In the genomic region with DNA sequence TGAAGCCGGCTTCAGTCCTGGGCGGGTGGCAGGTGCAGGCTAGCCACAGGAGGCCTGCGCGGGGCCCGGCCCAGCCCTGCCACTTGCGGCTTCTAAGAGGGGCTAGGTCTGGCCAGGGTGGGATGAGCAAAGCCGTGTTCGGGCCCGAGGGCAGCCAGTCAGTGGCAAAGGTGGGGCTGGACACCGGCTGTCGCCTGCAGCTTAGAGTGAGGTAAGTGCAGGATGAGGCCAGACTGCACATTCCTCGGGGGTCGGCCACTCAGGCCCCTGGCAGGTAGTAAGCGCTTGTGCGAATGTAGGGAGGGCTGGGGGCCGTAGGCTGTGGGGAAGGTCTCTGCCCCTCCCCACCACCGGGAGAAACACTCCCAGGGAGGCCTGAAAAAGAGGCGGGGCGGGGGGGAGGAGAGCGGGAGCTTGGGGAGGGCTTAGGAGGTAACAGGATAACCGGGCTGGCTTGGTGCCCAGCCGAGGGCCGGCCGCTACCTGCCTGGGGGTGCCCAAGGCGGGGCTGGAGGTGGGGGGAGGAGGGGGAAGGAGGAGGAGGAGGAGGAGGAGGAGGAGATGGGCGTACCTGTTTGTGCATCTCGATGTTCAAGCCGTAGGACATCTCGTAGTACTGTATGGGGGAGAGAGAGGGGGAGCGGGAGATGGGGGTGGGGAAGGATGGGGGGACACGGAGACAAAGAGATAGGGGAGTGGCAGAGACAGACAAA, we compare ENCODE assay signal across 10 cellular contexts. TPM values are rescaled to one million over a fixed set of nuclear protein-coding genes. Genes with fewer than 3 reads are reported as not detected.
DNase-seq lines count a peak whose midpoint lies in the region; ATAC-seq and TF ChIP-seq lines count a peak whose summit lies in the region.
"Had no signal": no experiment of that assay in that cellular context is flagged by ENCODE, and none has a peak within 500 bp of the region (broad histone marks: within the 10 kb centered on the region; RNA-seq: fewer than 3 reads in every experiment).

No MANE protein-coding gene starts in this region.

- CTCF ChIA-PET in PC-9 (lab: Charles Lee), result no interaction called here
- CTCF ChIA-PET in CD4-positive, alpha-beta memory T cell (lab: Charles Lee; ENCODE audit: partially characterized antibody), result no interaction called here

- no peaks in the 10 kb centered on the region for H3K36me3 ChIP-seq in PC-9 (ENCODE audit: low read depth)
- peaks cover 67% of the 10 kb centered on the region for H3K36me3 ChIP-seq in upper lobe of right lung
- peaks cover 58% of the 10 kb centered on the region for H3K36me3 ChIP-seq in CD4-positive, alpha-beta memory T cell (ENCODE audit: insufficient read depth, low read length)

- H4K20me1 ChIP-seq in PC-9 (ENCODE audit: insufficient read depth), result no peaks in the 10 kb centered on the region; the same call in 1 of the 2 replicates

- no peaks in the 10 kb centered on the region for H3K9me3 Mint-ChIP-seq in CD4-positive, alpha-beta memory T cell
- H3K9me3 Mint-ChIP-seq: naive B cell had no signal

- no peaks in the 10 kb centered on the region for H3K27me3 Mint-ChIP-seq in CD4-positive, alpha-beta memory T cell
- H3K27me3 Mint-ChIP-seq: naive B cell had no signal

- no peak for TF ChIP-seq CTCF in PC-9 (conservative IDR thresholded peaks at IDR 0.05)
- TF ChIP-seq CTCF in upper lobe of right lung (IDR thresholded peaks at IDR 0.05), result no peak

- H2AFZ ChIP-seq in PC-9, result no peak overlapping the region

- peak; percentile 91 for DNase-seq in DMS 273 (lab: John Stamatoyannopoulos, UW; ENCODE audit: unreplicated experiment)
- DNase-seq in DMS 273 treated with DMSO at 0.1 percent for 48 hours (lab: John Stamatoyannopoulos, UW), result no peak
- peak; percentile 65 to 83 for DNase-seq in PC-9
- peak; percentile 88 for DNase-seq in kidney tubule cell (ENCODE audit: low spot score)
- peak; percentile 82 for DNase-seq in upper lobe of right lung
- no peak for DNase-seq in SIG-M5 (lab: John Stamatoyannopoulos, UW)
- no peak for DNase-seq in CD4-positive, alpha-beta memory T cell
- DNase-seq: 8988T, naive B cell had no signal

- H3K9me3 ChIP-seq in PC-9 (ENCODE audit: insufficient read depth, low read depth) (no peaks in the 10 kb centered on the region), upper lobe of right lung (no peaks in the 10 kb centered on the region)
- H3K9me3 ChIP-seq in CD4-positive, alpha-beta memory T cell (ENCODE audit: control insufficient read depth in 1 of 2, low read length in 2 of 2), result no peaks in the 10 kb centered on the region

- H3K79me2 ChIP-seq in PC-9 (ENCODE audit: low read depth), result no peaks in the 10 kb centered on the region

- POLR2A ChIA-PET in PC-9 (lab: Charles Lee; ENCODE audit: unreplicated experiment), result no interaction called here
- POLR2A ChIA-PET in CD4-positive, alpha-beta memory T cell (lab: Charles Lee; ENCODE audit: partially characterized antibody), result interaction anchor here (0.6 to 16.1 kb wide), 2 partner anchors 15 to 28 kb away, joined by 3 to 555 read pairs; no protein-coding TSS in a partner anchor

- peaks cover 21 to 53% (median 38%) of the 10 kb centered on the region in 4 donors for H3K4me1 Mint-ChIP-seq in CD4-positive, alpha-beta memory T cell

- no peaks in the 10 kb centered on the region for H3K9me2 ChIP-seq in PC-9 (ENCODE audit: insufficient read depth)

- H3K27ac ChIP-seq in PC-9 (peak overlapping the region; percentile 73), upper lobe of right lung (no peak overlapping the region)
- H3K27ac ChIP-seq in CD4-positive, alpha-beta memory T cell (ENCODE audit: low read depth, low read length), result no peak overlapping the region

- intact Hi-C loops in PC-9 (cut with micrococcal nuclease; ENCODE audit: unreplicated experiment) (no loop called here), upper lobe of right lung (cut with DNase I) (no loop called here)
- intact Hi-C loops in CD4-positive, alpha-beta memory T cell (cut with micrococcal nuclease), result no loop called here

- peak overlapping the region; percentile 65 for H3K4me2 ChIP-seq in PC-9

- H3K4me1 ChIP-seq in PC-9 (replicated peaks; ENCODE audit: insufficient read depth) (peaks cover 18% of the 10 kb centered on the region), upper lobe of right lung (peaks cover 34% of the 10 kb centered on the region)
- peaks cover 60% of the 10 kb centered on the region for H3K4me1 ChIP-seq in CD4-positive, alpha-beta memory T cell (ENCODE audit: insufficient read depth, low read length)

- peaks cover 30% of the 10 kb centered on the region; the same call in 1 of the 2 replicates for H3F3A ChIP-seq in PC-9 (ENCODE audit: insufficient read depth, low read depth)

- H3K4me3 ChIP-seq in PC-9 (peak overlapping the region; percentile 38), upper lobe of right lung (no peak overlapping the region)
- no peak overlapping the region for H3K4me3 ChIP-seq in CD4-positive, alpha-beta memory T cell (ENCODE audit: low read length in 2 of 2)

- H3K27me3 ChIP-seq in PC-9 (ENCODE audit: insufficient read depth, low read depth) (no peaks in the 10 kb centered on the region), upper lobe of right lung (no peaks in the 10 kb centered on the region)
- H3K27me3 ChIP-seq in CD4-positive, alpha-beta memory T cell (ENCODE audit: insufficient read depth, low read length), result no peaks in the 10 kb centered on the region

- peak; percentile 29 for ATAC-seq in upper lobe of right lung
- ATAC-seq in HG03108 (IDR thresholded peaks at IDR 0.05; ENCODE audit: unreplicated experiment), result no peak

- H3K4me3 Mint-ChIP-seq in CD4-positive, alpha-beta memory T cell, result no peak overlapping the region

- peaks cover 43 to 56% of the 10 kb centered on the region in 2 donors for H3K36me3 Mint-ChIP-seq in CD4-positive, alpha-beta memory T cell

- BruUV-seq in PC-9 (replicated peaks; lab: Mats Ljungman, UMichigan), result no TSS peak

- H3K27ac Mint-ChIP-seq in CD4-positive, alpha-beta memory T cell, result peak overlapping the region in 1 of 7 donors; percentile 53

RNA-seq across cellular contexts. Expression of a gene that starts 6.4 kb away (rescaled TPM):
- 210 and 217 TPM in 2 replicates for total RNA-seq in PC-9 (2021)
- total RNA-seq in upper lobe of right lung, result 458 TPM
- total RNA-seq in CD4-positive, alpha-beta memory T cell, result 100 to 1,000 TPM; 876 to 900 TPM
- polyA plus RNA-seq in CD4-positive, alpha-beta memory T cell, result 100 to 1,000 TPM; 572 to 943 TPM

RNA-seq across cellular contexts. Expression of a gene that starts 26.8 kb away (rescaled TPM):
- 13.7 and 21.8 TPM in 2 replicates for total RNA-seq in PC-9 (2021)
- total RNA-seq in upper lobe of right lung, result 58.6 TPM
- 10 to 100 TPM; 20.9 to 23.1 TPM for total RNA-seq in CD4-positive, alpha-beta memory T cell
- polyA plus RNA-seq in CD4-positive, alpha-beta memory T cell, result 1 to 10 TPM; 5.5 to 7.0 TPM

RNA-seq across cellular contexts. Expression of a gene that starts 38.3 kb away (rescaled TPM):
- total RNA-seq in PC-9 (2021) (36.9 and 38.8 TPM in 2 replicates), upper lobe of right lung (66.3 TPM)
- 1 to 10 TPM; 3.5 to 3.9 TPM for total RNA-seq in CD4-positive, alpha-beta memory T cell
- under 1 TPM; 0.09 to 0.39 TPM for polyA plus RNA-seq in CD4-positive, alpha-beta memory T cell

Comparison
In these comparisons a context has a peak if more than half of its experiments do, and no peak if none do; other contexts are left out.
1. DNase-seq: peak in DMS 273 (single experiment), PC-9 (2 of 2), kidney tubule cell (single experiment) and upper lobe of right lung (single experiment); none in DMS 273 treated with DMSO at 0.1 percent for 48 hours (single experiment), SIG-M5 (single experiment) and CD4-positive, alpha-beta memory T cell (0 of 5).